ENCODE assay signal across 8 cellular contexts in the genomic region with DNA sequence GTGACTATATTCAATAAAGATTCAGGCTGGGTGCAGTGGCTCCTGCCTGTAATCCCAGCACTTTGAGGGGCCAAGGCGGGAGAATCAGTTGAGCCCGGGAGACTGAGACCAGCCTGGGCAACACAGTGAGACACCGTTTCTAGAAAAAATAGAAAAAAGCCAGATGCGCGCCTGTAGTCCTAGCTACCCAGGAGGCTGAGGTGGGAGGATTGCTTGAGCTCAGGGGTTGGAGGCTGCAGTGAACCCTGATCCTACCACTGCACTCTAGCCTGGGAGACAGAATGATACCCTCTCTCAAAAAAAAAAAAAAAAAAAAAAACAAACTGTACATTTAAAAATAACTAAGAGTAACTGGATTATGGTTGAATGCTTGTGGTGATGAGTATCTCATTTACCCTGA. TPM values are rescaled to one million over a fixed set of nuclear protein-coding genes. Genes with fewer than 3 reads are reported as not detected.
DNase-seq lines count a peak whose midpoint lies in the region; ATAC-seq, FAIRE-seq and TF ChIP-seq lines count a peak whose summit lies in the region.

No MANE protein-coding gene starts in this region.

- H3K27ac Mint-ChIP-seq in astrocyte (ENCODE audit: unreplicated experiment): no peak overlapping the region

- H3K4me1 Mint-ChIP-seq in astrocyte (ENCODE audit: low read depth, unreplicated experiment): no peaks in the 10 kb centered on the region

- no peak for DNase-seq in right atrium auricular region (ENCODE audit: low spot score)
- DNase-seq in Right ventricle myocardium inferior (ENCODE audit: missing footprints): no peak
- no peak for DNase-seq in astrocyte (ENCODE audit: low read depth)
- no peak for DNase-seq in lower lobe of right lung
- DNase-seq in vagina (ENCODE audit: extremely low spot score in 2 of 2): no peak
- no peak for DNase-seq in NCI-H226
- DNase-seq in NCI-H1930 (lab: John Stamatoyannopoulos, UW): no peak

- H3K36me3 ChIP-seq in right atrium auricular region (no peaks in the 10 kb centered on the region), astrocyte (ENCODE audit: insufficient read depth, low read length) (no peaks in the 10 kb centered on the region), lower lobe of right lung (no peaks in the 10 kb centered on the region), vagina (no peaks in the 10 kb centered on the region)

- no peaks in the 10 kb centered on the region for H3K9me3 ChIP-seq in right atrium auricular region
- H3K9me3 ChIP-seq in astrocyte (ENCODE audit: insufficient read depth, low read depth, low read length): no peaks in the 10 kb centered on the region
- H3K9me3 ChIP-seq in lower lobe of right lung: no peaks in the 10 kb centered on the region
- H3K9me3 ChIP-seq in vagina: no peaks in the 10 kb centered on the region

- peaks cover 0 to 12% of the 10 kb centered on the region in 2 donors for H3K4me1 ChIP-seq in right atrium auricular region
- H3K4me1 ChIP-seq in astrocyte (ENCODE audit: insufficient read depth, low read length): no peaks in the 10 kb centered on the region
- H3K4me1 ChIP-seq in lower lobe of right lung: peaks cover 22% of the 10 kb centered on the region
- H3K4me1 ChIP-seq in vagina: peaks cover 24% of the 10 kb centered on the region

- no peak for FAIRE-seq in astrocyte (lab: Jason Lieb, UNC)

- no peak for TF ChIP-seq POLR2A in vagina (IDR thresholded peaks at IDR 0.05)

- ATAC-seq in Right ventricle myocardium inferior (no peak), lower lobe of right lung (no peak), GM21367 (IDR thresholded peaks at IDR 0.05; ENCODE audit: unreplicated experiment) (no peak)

- peak overlapping the region; percentile 100 for H3K4me3 Mint-ChIP-seq in astrocyte (ENCODE audit: unreplicated experiment)

- peaks cover 46% of the 10 kb centered on the region for H3K79me2 ChIP-seq in astrocyte (ENCODE audit: insufficient read depth, low read length)

- no peaks in the 10 kb centered on the region for H4K20me1 ChIP-seq in astrocyte (ENCODE audit: insufficient read depth, low read length)

- peak overlapping the region in 1 of 2 donors; percentile 82 for H3K27ac ChIP-seq in right atrium auricular region
- H3K27ac ChIP-seq in astrocyte (ENCODE audit: low read depth, low read length): no peak overlapping the region
- peak overlapping the region; percentile 69 for H3K27ac ChIP-seq in lower lobe of right lung
- H3K27ac ChIP-seq in vagina: peak overlapping the region; percentile 82

- intact Hi-C loops in Right ventricle myocardium inferior (cut with DNase I): loop anchor here (5.0 kb wide), 1 partner anchor 319 kb away; no protein-coding TSS in a partner anchor
- intact Hi-C loops in lower lobe of right lung (cut with DNase I): no loop called here
- intact Hi-C loops in vagina (cut with DNase I): loop anchor here (5.0 to 10.0 kb wide), 2 partner anchors 94 to 186 kb away; a partner anchor contains a TSS

- H3K27me3 Mint-ChIP-seq in astrocyte (ENCODE audit: low read depth, unreplicated experiment): no peaks in the 10 kb centered on the region

- H3K27me3 ChIP-seq in right atrium auricular region (no peaks in the 10 kb centered on the region), astrocyte (ENCODE audit: insufficient read depth, low read length) (no peaks in the 10 kb centered on the region), lower lobe of right lung (ENCODE audit: low read depth) (no peaks in the 10 kb centered on the region), vagina (no peaks in the 10 kb centered on the region)

- peak overlapping the region; percentile 89 for H3K4me2 ChIP-seq in astrocyte (ENCODE audit: low read length)

- no peaks in the 10 kb centered on the region for H3K9me3 Mint-ChIP-seq in astrocyte (ENCODE audit: unreplicated experiment)

- H3K4me3 ChIP-seq in right atrium auricular region (peak overlapping the region; percentile 79 to 84), astrocyte (ENCODE audit: insufficient read depth, low read depth, low read length) (peak overlapping the region; percentile 87), lower lobe of right lung (peak overlapping the region; percentile 71), vagina (peak overlapping the region; percentile 74 to 83)

- TF ChIP-seq CTCF in right atrium auricular region (IDR thresholded peaks at IDR 0.05) (no peak), astrocyte (IDR thresholded peaks at IDR 0.05; ENCODE audit: insufficient read depth, low read depth, low read length) (no peak), lower lobe of right lung (IDR thresholded peaks at IDR 0.05) (no peak), vagina (IDR thresholded peaks at IDR 0.05) (no peak)

- H3K9ac ChIP-seq in astrocyte (ENCODE audit: low read length): peak overlapping the region; percentile 87

- no peak overlapping the region for H2AFZ ChIP-seq in astrocyte (ENCODE audit: low read depth, low read length)

- H3K36me3 Mint-ChIP-seq in astrocyte (ENCODE audit: low read depth, unreplicated experiment): no peaks in the 10 kb centered on the region

RNA-seq across cellular contexts. Expression of a gene that starts 1.1 kb away (rescaled TPM):
- total RNA-seq in right atrium auricular region: 10 to 100 TPM in 1 of 2 donors, 1 to 10 TPM in 1; 4.9 to 18.5 TPM
- total RNA-seq in Right ventricle myocardium inferior: 16.4 TPM
- 4.0 TPM in 2 replicates for total RNA-seq in astrocyte
- 5.3 TPM for total RNA-seq in lower lobe of right lung
- total RNA-seq in vagina: 3.2 TPM
